In genomic region chr7:129572205-129572604, GRCh38 we compare ENCODE assay signal across 22 cellular contexts. TPM values are rescaled to one million over a fixed set of nuclear protein-coding genes. Genes with fewer than 3 reads are reported as not detected.
DNase-seq lines count a peak whose midpoint lies in the region; ATAC-seq and TF ChIP-seq lines count a peak whose summit lies in the region.
"Had no signal": no experiment of that assay in that cellular context is flagged by ENCODE, and none has a peak within 500 bp of the region (broad histone marks: within the 10 kb centered on the region; RNA-seq: fewer than 3 reads in every experiment).

No MANE protein-coding gene starts in this region.

- no peaks in the 10 kb centered on the region for H3K4me1 Mint-ChIP-seq in WTC11
- H3K4me1 Mint-ChIP-seq: B cell; CD4-positive, alpha-beta memory T cell; CD4-positive, CD25-positive, alpha-beta regulatory T cell; CD8-positive, alpha-beta memory T cell had no signal

- peaks cover 19% of the 10 kb centered on the region for H3K9me3 Mint-ChIP-seq in WTC11

- TF ChIP-seq CTCF in HEK293 (tag by site-specific recombination; IDR thresholded peaks at IDR 0.05): no peak
- no peak for TF ChIP-seq CTCF in WTC11 (IDR thresholded peaks at IDR 0.05)

- no peaks in the 10 kb centered on the region for H3K4me1 ChIP-seq in HEK293 (ENCODE audit: control insufficient read depth, insufficient read depth, low read length)

- CTCF ChIA-PET in HEK293 (lab: Yijun Ruan, JAX) (no interaction called here), WTC11 (lab: Charles Lee) (no interaction called here)

- no peak overlapping the region for H3K27ac ChIP-seq in HEK293 (ENCODE audit: extremely low read depth, low read depth, low read length)
- H3K27ac ChIP-seq: BLaER1 treated with 17β-estradiol and CSF1 and Interleukin-3, amounts not matched to agents 10 nM and 100 nM; C4-2B had no signal

- POLR2A ChIA-PET in HEK293 (lab: Yijun Ruan, JAX) (no interaction called here), WTC11 (lab: Charles Lee) (no interaction called here)

- no peaks in the 10 kb centered on the region for H3K9me3 ChIP-seq in HEK293 (ENCODE audit: control insufficient read depth, insufficient read depth, low read depth, low read length)

- ATAC-seq in WTC11 (no peak), HG03442 (IDR thresholded peaks at IDR 0.05; ENCODE audit: unreplicated experiment) (no peak), GM21423 (IDR thresholded peaks at IDR 0.05; ENCODE audit: unreplicated experiment) (no peak)
- ATAC-seq: GM12878 had no signal

- H3K4me3 ChIP-seq in HEK293 (ENCODE audit: low read depth, low read length): no peak overlapping the region
- H3K4me3 ChIP-seq: BLaER1 treated with 17β-estradiol and CSF1 and Interleukin-3, amounts not matched to agents 10 nM and 100 nM; GM12878 had no signal

- DNase-seq in WTC11 (ENCODE audit: low spot score) (no peak), CD1c-positive myeloid dendritic cell (ENCODE audit: extremely low spot score) (no peak)
- DNase-seq: 8988T; AML-193; CD4-positive, alpha-beta memory T cell; CD4-positive, CD25-positive, alpha-beta regulatory T cell; CD8-positive, alpha-beta memory T cell; COR-L47; DMS 273 treated with DMSO at 0.1 percent for 48 hours; DMS153; DMS53; DMS79; DND-41; EL; GDM1 had no signal

- no peaks in the 10 kb centered on the region for H3K36me3 ChIP-seq in HEK293 (ENCODE audit: control insufficient read depth in 2 of 2, insufficient read depth in 1 of 2, low read length in 2 of 2)
- H3K36me3 ChIP-seq: BLaER1 treated with 17β-estradiol and CSF1 and Interleukin-3, amounts not matched to agents 10 nM and 100 nM had no signal

- H3K36me3 Mint-ChIP-seq in WTC11: peaks cover 3% of the 10 kb centered on the region; the same call in 1 of the 2 replicates

- no peak overlapping the region for H3K4me3 Mint-ChIP-seq in WTC11
- H3K4me3 Mint-ChIP-seq: B cell; CD4-positive, alpha-beta memory T cell; CD4-positive, CD25-positive, alpha-beta regulatory T cell; CD8-positive, alpha-beta memory T cell had no signal

- peaks cover 2% of the 10 kb centered on the region for H3K27me3 Mint-ChIP-seq in WTC11 (ENCODE audit: low read depth)

- H3K27ac Mint-ChIP-seq in WTC11: no peak overlapping the region
- H3K27ac Mint-ChIP-seq: B cell; CD4-positive, CD25-positive, alpha-beta regulatory T cell; CD8-positive, alpha-beta memory T cell had no signal

TF ChIP-seq in HEK293, 187 proteins besides CTCF, POLR2A, EP300 and RAD21 (continues in another document):
- TF ChIP-seq ZNF555 (tag by site-specific recombination; conservative IDR thresholded peaks at IDR 0.05): peak; percentile 19; the same call in 1 of the 2 replicates
- no peak for TF ChIP-seq ZNF114 (tag by site-specific recombination; IDR thresholded peaks at IDR 0.05)
- no peak for TF ChIP-seq ZNF701 (tag by site-specific recombination; IDR thresholded peaks at IDR 0.05)
- no peak for TF ChIP-seq ZNF792 (tag by site-specific recombination; IDR thresholded peaks at IDR 0.05)
- TF ChIP-seq ZBTB8A (tag by site-specific recombination; IDR thresholded peaks at IDR 0.05): 0 out of 2 replicates have a peak, but pooled peaks have one; percentile 14
- TF ChIP-seq ZNF16 (tag by site-specific recombination; IDR thresholded peaks at IDR 0.05; ENCODE audit: low read depth): no peak
- no peak for TF ChIP-seq ATF2 (tag by site-specific recombination; IDR thresholded peaks at IDR 0.05; ENCODE audit: low read depth)

TF ChIP-seq in WTC11, 78 proteins besides CTCF, POLR2A, EP300 and RAD21:
- TF ChIP-seq ESRRA (CRISPR knock-in tag; IDR thresholded peaks at IDR 0.05; ENCODE audit: borderline replicate concordance) (no peak), CBFB (CRISPR knock-in tag; IDR thresholded peaks at IDR 0.05; ENCODE audit: low read depth) (no peak), USF2 (CRISPR knock-in tag; IDR thresholded peaks at IDR 0.05) (no peak), ZNF138 (CRISPR knock-in tag; conservative IDR thresholded peaks at IDR 0.05) (no peak), RORB (CRISPR knock-in tag; IDR thresholded peaks at IDR 0.05) (no peak), ATF1 (CRISPR knock-in tag; IDR thresholded peaks at IDR 0.05) (no peak), HMGA2 (CRISPR knock-in tag; IDR thresholded peaks at IDR 0.05) (peak; percentile 49), ETV6 (CRISPR knock-in tag; IDR thresholded peaks at IDR 0.05) (no peak)
TF ChIP-seq in WTC11: peak in this region for 1.

RNA-seq across cellular contexts. Expression of gene NRF1, which starts 39.3 kb away (rescaled TPM):
- total RNA-seq in WTC11 (2021): 16.4 to 18.3 TPM (median 16.4 TPM) in 3 replicates
